Comparison of ENCODE assay signal across 8 cellular contexts in the genomic region with DNA sequence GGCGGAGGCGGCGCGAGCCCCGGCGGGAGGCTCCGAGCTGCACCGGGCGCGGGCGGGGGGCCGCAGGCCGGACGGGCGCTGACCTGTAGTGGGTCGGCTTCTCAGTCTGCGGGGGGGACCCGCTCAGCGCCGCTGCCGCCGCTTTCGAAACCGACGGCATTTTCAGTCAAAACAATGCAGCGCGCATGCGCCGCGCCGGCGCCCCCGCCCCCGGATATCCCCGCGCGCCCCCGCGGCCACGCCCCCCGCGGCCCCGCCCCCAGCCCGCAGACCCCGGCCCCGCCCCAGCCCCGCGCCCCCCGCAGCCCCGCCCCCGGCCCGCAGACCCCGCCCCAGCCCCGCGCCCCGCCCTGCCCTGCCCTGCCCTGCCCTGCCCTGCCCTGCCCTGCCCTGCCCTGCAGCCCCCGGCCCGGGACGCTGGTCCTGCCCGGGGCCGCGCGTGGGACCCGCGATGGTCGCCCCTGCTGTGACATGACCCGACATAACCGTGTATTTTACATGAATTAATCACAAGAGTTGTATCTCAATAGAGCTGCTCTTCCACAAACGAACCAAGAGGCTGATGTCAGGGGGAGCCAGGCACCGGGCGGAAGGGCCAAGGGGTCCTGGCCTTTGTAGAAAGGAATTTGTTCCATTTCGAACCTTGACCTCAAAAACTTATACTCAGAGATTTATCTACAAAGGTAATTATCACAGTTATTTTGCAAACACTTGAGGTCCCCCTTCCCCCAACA. TPM values are rescaled to one million over a fixed set of nuclear protein-coding genes. Genes with fewer than 3 reads are reported as not detected.
DNase-seq lines count a peak whose midpoint lies in the region; ATAC-seq and TF ChIP-seq lines count a peak whose summit lies in the region.

TSS of gene UNKL (minus strand) at position 173 of the 734 bp plus-strand sequence. CDS start at position 160, 13 bp downstream.

- H3K27ac ChIP-seq in liver (ENCODE audit: low read depth in 1 of 2, low read length in 2 of 2), result peak within 1 kb of the TSS; percentile 62 to 64

- H3K4me3 Mint-ChIP-seq in Caco-2 (ENCODE audit: unreplicated experiment), result peak within 1 kb of the TSS; percentile 84
- H3K4me3 Mint-ChIP-seq in dendritic cell treated with granulocyte-macrophage colony-stimulating factor and Interleukin-4, amounts not matched to agents 40 ng/mL and 50 ng/mL, for 4 days, result peak within 1 kb of the TSS; percentile 82

- no peaks in the 10 kb centered on the region for H3K9me3 Mint-ChIP-seq in Caco-2 (ENCODE audit: unreplicated experiment)
- H3K9me3 Mint-ChIP-seq in dendritic cell treated with granulocyte-macrophage colony-stimulating factor and Interleukin-4, amounts not matched to agents 40 ng/mL and 50 ng/mL, for 4 days, result no peaks in the 10 kb centered on the region

- H3K4me3 ChIP-seq in Caco-2 (ENCODE audit: low read depth, low read length), result peak within 1 kb of the TSS; percentile 75
- peak within 1 kb of the TSS; percentile 61 to 100 (median 80) for H3K4me3 ChIP-seq in liver (ENCODE audit: low read depth in 1 of 3, low read length in 3 of 3)

- 4% methylated on average over 72 of the region's 72 CpGs for WGBS in liver

- ATAC-seq in GM21825 (IDR thresholded peaks at IDR 0.05; ENCODE audit: unreplicated experiment) (peak; percentile 37), HG02852 (IDR thresholded peaks at IDR 0.05; ENCODE audit: unreplicated experiment) (no peak)

- TF ChIP-seq RAD21 in liver (IDR thresholded peaks at IDR 0.05), result no peak

- H3K9me3 ChIP-seq in Caco-2 (no peaks in the 10 kb centered on the region), liver (ENCODE audit: control insufficient read depth in 4 of 4, low read length in 3 of 4) (no peaks in the 10 kb centered on the region)

- no TSS peak for BruUV-seq in Caco-2 (replicated peaks; lab: Mats Ljungman, UMichigan)

- CTCF ChIA-PET in Caco-2 (lab: Charles Lee), result no interaction called here

- H3K27me3 ChIP-seq in Caco-2 (replicated peaks; ENCODE audit: control insufficient read depth, insufficient read depth, low read length) (no peaks in the 10 kb centered on the region), liver (ENCODE audit: control insufficient read depth in 4 of 4, insufficient read depth in 4 of 4, low read length in 3 of 4) (no peaks in the 10 kb centered on the region)

- H3K36me3 Mint-ChIP-seq in Caco-2 (ENCODE audit: insufficient read depth, unreplicated experiment), result peaks cover 27% of the 10 kb centered on the region
- peaks cover 40% of the 10 kb centered on the region for H3K36me3 Mint-ChIP-seq in dendritic cell treated with granulocyte-macrophage colony-stimulating factor and Interleukin-4, amounts not matched to agents 40 ng/mL and 50 ng/mL, for 4 days (ENCODE audit: low read depth)

- peaks cover 2% of the 10 kb centered on the region; the same call in 1 of the 2 replicates for H3K36me3 ChIP-seq in Caco-2 (ENCODE audit: control insufficient read depth, insufficient read depth, low read length)
- H3K36me3 ChIP-seq in liver (ENCODE audit: control insufficient read depth in 4 of 4, insufficient read depth in 3 of 4, low read depth in 1 of 4, low read length in 3 of 4), result peaks cover 0 to 8% (median 5%) of the 10 kb centered on the region in 4 donors

- TF ChIP-seq CTCF in Caco-2 (IDR thresholded peaks at IDR 0.05; ENCODE audit: insufficient read depth in 1 of 2, low read depth in 1 of 2, low read length in 1 of 2, severe bottlenecking in 1 of 2, unreplicated experiment in 1 of 2) (no peak), liver (IDR thresholded peaks at IDR 0.05; ENCODE audit: low read depth, low read length, missing input control) (no peak)

- POLR2A ChIA-PET in Caco-2 (lab: Charles Lee), result no interaction called here

- DNase-seq in Caco-2 (peak; percentile 81 to 82), NCI-H146 (lab: John Stamatoyannopoulos, UW) (peak; percentile 77)
- DNase-seq in activated CD4-positive, alpha-beta T cell treated with anti-CD3 and anti-CD28 coated beads, Interleukin-2, amount 50 U/mL, for 24 hours (ENCODE audit: low read depth in 1 of 2, low spot score in 1 of 2), result peak; percentile 60 to 69
- DNase-seq in stimulated activated CD4-positive, alpha-beta T cell treated with anti-CD3 and anti-CD28 coated beads, Interleukin-4, amount 100 ng/mL, for 1 hour, result peak; percentile 82

- H3K27ac Mint-ChIP-seq in Caco-2 (ENCODE audit: unreplicated experiment), result peak within 1 kb of the TSS; percentile 98
- peak within 1 kb of the TSS; percentile 84 for H3K27ac Mint-ChIP-seq in dendritic cell treated with granulocyte-macrophage colony-stimulating factor and Interleukin-4, amounts not matched to agents 40 ng/mL and 50 ng/mL, for 4 days

- H3K27me3 Mint-ChIP-seq in Caco-2 (ENCODE audit: insufficient read depth, unreplicated experiment), result no peaks in the 10 kb centered on the region
- no peaks in the 10 kb centered on the region for H3K27me3 Mint-ChIP-seq in dendritic cell treated with granulocyte-macrophage colony-stimulating factor and Interleukin-4, amounts not matched to agents 40 ng/mL and 50 ng/mL, for 4 days

- H3K9ac ChIP-seq in liver (ENCODE audit: low read depth in 1 of 2, low read length in 2 of 2), result peak within 1 kb of the TSS in 1 of 2 donors; percentile 81

- peaks cover 21% of the 10 kb centered on the region for H3K4me1 ChIP-seq in Caco-2
- H3K4me1 ChIP-seq in liver (ENCODE audit: control insufficient read depth in 4 of 4, insufficient read depth in 4 of 4, low read length in 3 of 4), result peaks cover 3 to 16% (median 10%) of the 10 kb centered on the region in 4 donors

- intact Hi-C loops in Caco-2 (cut with micrococcal nuclease; ENCODE audit: unreplicated experiment), result loop anchor here (1.0 kb wide), 1 partner anchor 16 kb away; no protein-coding TSS in a partner anchor
- intact Hi-C loops in dendritic cell treated with granulocyte-macrophage colony-stimulating factor and Interleukin-4, amounts not matched to agents 40 ng/mL and 50 ng/mL, for 4 days (cut with micrococcal nuclease), result loop anchor here (10.0 kb wide), 1 partner anchor 50 kb away; no protein-coding TSS in a partner anchor

- no peaks in the 10 kb centered on the region for H3K4me1 Mint-ChIP-seq in Caco-2 (ENCODE audit: low read depth, unreplicated experiment)
- peaks cover 25% of the 10 kb centered on the region for H3K4me1 Mint-ChIP-seq in dendritic cell treated with granulocyte-macrophage colony-stimulating factor and Interleukin-4, amounts not matched to agents 40 ng/mL and 50 ng/mL, for 4 days (ENCODE audit: low read depth)

TF ChIP-seq in liver, 16 proteins besides CTCF, POLR2A, EP300 and RAD21 (continues in another document):
- TF ChIP-seq ATF3 (IDR thresholded peaks at IDR 0.05), result no peak
- TF ChIP-seq JUND (IDR thresholded peaks at IDR 0.05), result no peak
- TF ChIP-seq HNF4A (conservative IDR thresholded peaks at IDR 0.05), result no peak
- no peak for TF ChIP-seq SP1 (IDR thresholded peaks at IDR 0.05)
- no peak for TF ChIP-seq YY1 (IDR thresholded peaks at IDR 0.05)
- no peak for TF ChIP-seq FOXA1 (IDR thresholded peaks at IDR 0.05)
- TF ChIP-seq REST (IDR thresholded peaks at IDR 0.05), result no peak
- no peak for TF ChIP-seq NR2F2 (IDR thresholded peaks at IDR 0.05)
- TF ChIP-seq RXRA (IDR thresholded peaks at IDR 0.05), result no peak
- no peak for TF ChIP-seq FOXA2 (IDR thresholded peaks at IDR 0.05)
- no peak for TF ChIP-seq EGR1 (IDR thresholded peaks at IDR 0.05; ENCODE audit: low read depth in 2 of 2)
- no peak for TF ChIP-seq HNF4G (IDR thresholded peaks at IDR 0.05)
- TF ChIP-seq TAF1 (conservative IDR thresholded peaks at IDR 0.05), result no peak
- TF ChIP-seq, protein P1, sequence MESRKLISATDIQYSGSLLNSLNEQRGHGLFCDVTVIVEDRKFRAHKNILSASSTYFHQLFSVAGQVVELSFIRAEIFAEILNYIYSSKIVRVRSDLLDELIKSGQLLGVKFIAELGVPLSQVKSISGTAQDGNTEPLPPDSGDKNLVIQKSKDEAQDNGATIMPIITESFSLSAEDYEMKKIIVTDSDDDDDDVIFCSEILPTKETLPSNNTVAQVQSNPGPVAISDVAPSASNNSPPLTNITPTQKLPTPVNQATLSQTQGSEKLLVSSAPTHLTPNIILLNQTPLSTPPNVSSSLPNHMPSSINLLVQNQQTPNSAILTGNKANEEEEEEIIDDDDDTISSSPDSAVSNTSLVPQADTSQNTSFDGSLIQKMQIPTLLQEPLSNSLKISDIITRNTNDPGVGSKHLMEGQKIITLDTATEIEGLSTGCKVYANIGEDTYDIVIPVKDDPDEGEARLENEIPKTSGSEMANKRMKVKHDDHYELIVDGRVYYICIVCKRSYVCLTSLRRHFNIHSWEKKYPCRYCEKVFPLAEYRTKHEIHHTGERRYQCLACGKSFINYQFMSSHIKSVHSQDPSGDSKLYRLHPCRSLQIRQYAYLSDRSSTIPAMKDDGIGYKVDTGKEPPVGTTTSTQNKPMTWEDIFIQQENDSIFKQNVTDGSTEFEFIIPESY (IDR thresholded peaks at IDR 0.05), result no peak

RNA-seq across cellular contexts. Expression of gene UNKL, which starts in this region (rescaled TPM):
- total RNA-seq in Caco-2 (2022), result 31.2 and 37.7 TPM in 2 replicates
- total RNA-seq in liver, result 10 to 100 TPM in 1 of 2 donors, 1 to 10 TPM in 1; 7.1 to 14.7 TPM
- 1 to 10 TPM; 3.5 to 6.1 TPM for polyA plus RNA-seq in liver
